ENCODE assay signal across 1 cellular context in genomic region chr3:14616606-14617507, GRCh38.
TF ChIP-seq lines count a peak whose summit lies in the region.

No MANE protein-coding gene starts in this region.

TF ChIP-seq in H1, 55 proteins besides CTCF, POLR2A, EP300 and RAD21:
- no peak for TF ChIP-seq EGR1 (IDR thresholded peaks at IDR 0.05; ENCODE audit: borderline replicate concordance, low read depth, low read length)
- TF ChIP-seq CBX5 (IDR thresholded peaks at IDR 0.05; ENCODE audit: low read depth, low read length): no peak
- no peak for TF ChIP-seq SIX5 (IDR thresholded peaks at IDR 0.05; ENCODE audit: low read depth, low read length)
- TF ChIP-seq PHF8 (conservative IDR thresholded peaks at IDR 0.05; ENCODE audit: low read depth, low read length): no peak
- TF ChIP-seq KDM1A (IDR thresholded peaks at IDR 0.05; ENCODE audit: borderline replicate concordance, low read length): no peak
- no peak for TF ChIP-seq TAF7 (optimal IDR thresholded peaks at IDR 0.05; ENCODE audit: borderline replicate concordance, low read depth, low read length)
- TF ChIP-seq KDM4A (IDR thresholded peaks at IDR 0.05; ENCODE audit: low read depth, low read length, severe bottlenecking): no peak
- no peak for TF ChIP-seq BACH1 (IDR thresholded peaks at IDR 0.05; ENCODE audit: low read length)
- no peak for TF ChIP-seq JUND (IDR thresholded peaks at IDR 0.05; ENCODE audit: low read length)
- no peak for TF ChIP-seq CHD7 (IDR thresholded peaks at IDR 0.05; ENCODE audit: insufficient replicate concordance, low read length)
- TF ChIP-seq CTBP2 (IDR thresholded peaks at IDR 0.05; ENCODE audit: borderline replicate concordance, insufficient read depth, insufficient read length, low read length): no peak
- TF ChIP-seq YY1 (IDR thresholded peaks at IDR 0.05; ENCODE audit: low read depth, low read length): no peak
- no peak for TF ChIP-seq KDM5A (IDR thresholded peaks at IDR 0.05; ENCODE audit: low read length)
- no peak for TF ChIP-seq NRF1 (IDR thresholded peaks at IDR 0.05; ENCODE audit: low read depth, low read length)
- no peak for TF ChIP-seq SIRT6 (IDR thresholded peaks at IDR 0.05; ENCODE audit: low read length)
- no peak for TF ChIP-seq RFX5 (IDR thresholded peaks at IDR 0.05; ENCODE audit: borderline replicate concordance, low read depth, low read length)
